In the genomic region with DNA sequence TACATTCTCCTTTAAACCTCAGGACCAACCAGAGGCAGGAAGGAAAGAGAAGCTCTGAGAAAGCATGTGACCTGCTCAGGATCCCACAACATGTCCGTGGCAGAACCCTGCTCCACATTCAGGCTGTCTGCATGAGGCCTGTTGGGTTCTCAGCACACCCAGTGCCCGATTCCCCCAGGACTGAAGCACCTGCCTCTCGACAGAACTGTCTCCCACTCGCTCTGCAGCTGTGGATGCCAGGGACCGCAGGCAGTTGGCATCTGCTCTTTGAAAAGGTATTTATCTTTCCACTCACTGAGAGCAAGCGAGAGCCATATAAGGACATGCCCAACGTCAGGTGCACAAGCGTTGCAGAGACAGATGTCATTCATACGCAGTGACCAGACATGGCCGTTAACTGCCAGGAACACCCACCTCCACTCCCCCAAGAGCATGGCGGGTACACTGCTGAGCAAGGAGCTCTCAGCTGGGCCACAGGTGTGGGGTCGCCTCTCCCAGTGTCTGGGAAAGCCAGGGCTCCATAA, we compare ENCODE assay signal across 8 cellular contexts. TPM values are rescaled to one million over a fixed set of nuclear protein-coding genes. Genes with fewer than 3 reads are reported as not detected.
DNase-seq lines count a peak whose midpoint lies in the region; ATAC-seq and TF ChIP-seq lines count a peak whose summit lies in the region.

No MANE protein-coding gene starts in this region.

- H4K20me1 ChIP-seq in MM.1S (ENCODE audit: insufficient read depth, low read length) = no peaks in the 10 kb centered on the region
- no peaks in the 10 kb centered on the region for H4K20me1 ChIP-seq in OCI-LY3 (ENCODE audit: insufficient read depth, low read length)

- H3K79me2 ChIP-seq in MM.1S (ENCODE audit: low read length) = no peaks in the 10 kb centered on the region
- no peaks in the 10 kb centered on the region for H3K79me2 ChIP-seq in OCI-LY3 (ENCODE audit: low read length)

- intact Hi-C loops in body of pancreas (cut with DNase I) (no loop called here), gastrocnemius medialis (cut with DNase I; ENCODE audit: low total_unique reads) (no loop called here)

- H3K9ac ChIP-seq in MM.1S (ENCODE audit: low read length) (peak overlapping the region; percentile 56), OCI-LY3 (ENCODE audit: low read length) (peak overlapping the region; percentile 6; the same call in 1 of the 2 replicates)

- TF ChIP-seq CTCF in MM.1S (IDR thresholded peaks at IDR 0.05; ENCODE audit: low read length) = no peak
- TF ChIP-seq CTCF in OCI-LY3 (IDR thresholded peaks at IDR 0.05; ENCODE audit: low read depth, low read length) = no peak
- no peak for TF ChIP-seq CTCF in body of pancreas (IDR thresholded peaks at IDR 0.05)
- TF ChIP-seq CTCF in gastrocnemius medialis (IDR thresholded peaks at IDR 0.05 in 4 of 5, conservative IDR thresholded peaks at IDR 0.05 in 1 of 5) = no peak

- WGBS in body of pancreas, 2 donors = 23 to 50% methylated on average over 1 to 12 of the region's 12 CpGs

- 0 out of 2 replicates have a peak, but pooled peaks cover 6% of the 10 kb centered on the region for H3F3A ChIP-seq in MM.1S (ENCODE audit: insufficient read depth, low read length)

- H3K36me3 ChIP-seq in MM.1S (replicated peaks; ENCODE audit: insufficient read depth, low read length) (no peaks in the 10 kb centered on the region), OCI-LY3 (replicated peaks; ENCODE audit: low read depth, low read length) (no peaks in the 10 kb centered on the region), body of pancreas (replicated peaks in 1 of 2; ENCODE audit: insufficient read depth in 1 of 2, low read depth in 2 of 2) (no peaks in the 10 kb centered on the region), gastrocnemius medialis (no peaks in the 10 kb centered on the region), MG63 (no peaks in the 10 kb centered on the region)

- ATAC-seq in body of pancreas (no peak), gastrocnemius medialis (peak; percentile 25 to 68), GM21723 (IDR thresholded peaks at IDR 0.05; ENCODE audit: unreplicated experiment) (no peak)

- H3K4me3 ChIP-seq in MM.1S (ENCODE audit: low read length) = peak overlapping the region; percentile 14; the same call in 1 of the 2 replicates
- H3K4me3 ChIP-seq in OCI-LY3 (ENCODE audit: low read length) = peak overlapping the region; percentile 35
- no peak overlapping the region for H3K4me3 ChIP-seq in body of pancreas
- H3K4me3 ChIP-seq in gastrocnemius medialis = no peak overlapping the region
- no peak overlapping the region for H3K4me3 ChIP-seq in MG63

- H3K4me1 ChIP-seq in MM.1S (ENCODE audit: low read length) = peaks cover 8% of the 10 kb centered on the region
- peaks cover 21% of the 10 kb centered on the region for H3K4me1 ChIP-seq in OCI-LY3 (ENCODE audit: low read length)
- peaks cover 17% of the 10 kb centered on the region for H3K4me1 ChIP-seq in body of pancreas
- H3K4me1 ChIP-seq in gastrocnemius medialis = peaks cover 9 to 14% of the 10 kb centered on the region in 2 donors

- TF ChIP-seq POLR2A in body of pancreas (IDR thresholded peaks at IDR 0.05) = no peak
- peak in 1 of 2 donors; percentile 6 for TF ChIP-seq POLR2A in gastrocnemius medialis (IDR thresholded peaks at IDR 0.05)

- H3K9me2 ChIP-seq in MM.1S (replicated peaks; ENCODE audit: insufficient read depth, low read length) = no peaks in the 10 kb centered on the region

- in situ Hi-C loops in gastrocnemius medialis (cut with MboI; ENCODE audit: low sequenced_read_pairs in 4 of 4) = loop anchor here in 1 of 4 donors (10.0 kb wide), 1 partner anchor 87 kb away; no protein-coding TSS in a partner anchor
- in situ Hi-C loops in KBM-7 (cut with MboI; ENCODE audit: low pct_unique_long_range_greater_than_20kb, low sequenced_read_pairs) = no loop called here

- H3K9me3 ChIP-seq in MM.1S (replicated peaks; ENCODE audit: insufficient read depth, low read length) (no peaks in the 10 kb centered on the region), OCI-LY3 (ENCODE audit: insufficient read depth, low read length) (peaks cover 10% of the 10 kb centered on the region; the same call in 1 of the 2 replicates), body of pancreas (no peaks in the 10 kb centered on the region), gastrocnemius medialis (no peaks in the 10 kb centered on the region), MG63 (no peaks in the 10 kb centered on the region)

- peak overlapping the region; percentile 43; the same call in 1 of the 2 replicates for H3K4me2 ChIP-seq in MM.1S (ENCODE audit: low read depth, low read length)
- H3K4me2 ChIP-seq in OCI-LY3 (ENCODE audit: low read length) = peak overlapping the region; percentile 59

- H2AFZ ChIP-seq in MM.1S (ENCODE audit: low read length) (peak overlapping the region; percentile 74), OCI-LY3 (ENCODE audit: low read depth, low read length) (peak overlapping the region; percentile 12; the same call in 1 of the 2 replicates)

- peak overlapping the region; percentile 80 for H3K27ac ChIP-seq in MM.1S (ENCODE audit: low read length)
- peak overlapping the region; percentile 5; the same call in 1 of the 2 replicates for H3K27ac ChIP-seq in OCI-LY3 (ENCODE audit: low read length)
- peak overlapping the region in 1 of 4 donors; percentile 14 for H3K27ac ChIP-seq in body of pancreas
- H3K27ac ChIP-seq in gastrocnemius medialis = peak overlapping the region; percentile 49 to 61 (median 57)

- DNase-seq in MM.1S = peak; percentile 56
- DNase-seq in body of pancreas = peak in 3 of 4 donors; percentile 20 to 30 (median 20)
- DNase-seq in gastrocnemius medialis = no peak
- no peak for DNase-seq in KBM-7
- DNase-seq in kidney tubule cell (ENCODE audit: low spot score) = no peak
- DNase-seq in MG63 = no peak

- no peaks in the 10 kb centered on the region for H3K27me3 ChIP-seq in MM.1S (replicated peaks; ENCODE audit: insufficient read depth, low read length)
- peaks cover 8% of the 10 kb centered on the region; the same call in 1 of the 2 replicates for H3K27me3 ChIP-seq in OCI-LY3 (ENCODE audit: low read depth, low read length)
- no peaks in the 10 kb centered on the region for H3K27me3 ChIP-seq in body of pancreas
- no peaks in the 10 kb centered on the region for H3K27me3 ChIP-seq in gastrocnemius medialis
- no peaks in the 10 kb centered on the region for H3K27me3 ChIP-seq in MG63

RNA-seq across cellular contexts. Expression of gene PITPNM2, which starts 18.9 kb away (rescaled TPM):
- total RNA-seq in body of pancreas (1 to 10 TPM; 3.6 to 7.6 TPM), gastrocnemius medialis (1 to 10 TPM; 2.1 to 3.8 (median 3.3) TPM)
- 0.69 and 1.6 TPM in 2 replicates for total RNA-seq in MG63 (2014; rRNA removed; shearing (Covaris generic); ENCODE audit: low replicate concordance)

Comparison
In these comparisons a context has a peak if more than half of its experiments do, and no peak if none do; other contexts are left out.
1. DNase-seq: peak in MM.1S (single experiment) and body of pancreas (3 of 4); none in gastrocnemius medialis (0 of 2), KBM-7 (single experiment), kidney tubule cell (single experiment) and MG63 (single experiment).
2. H3K4me3 ChIP-seq: peak in MM.1S (single experiment) and OCI-LY3 (single experiment); none in body of pancreas (0 of 2), gastrocnemius medialis (0 of 4) and MG63 (single experiment).
3. ATAC-seq: peak in gastrocnemius medialis (2 of 2); none in body of pancreas (single experiment) and GM21723 (single experiment).